In the genomic region with DNA sequence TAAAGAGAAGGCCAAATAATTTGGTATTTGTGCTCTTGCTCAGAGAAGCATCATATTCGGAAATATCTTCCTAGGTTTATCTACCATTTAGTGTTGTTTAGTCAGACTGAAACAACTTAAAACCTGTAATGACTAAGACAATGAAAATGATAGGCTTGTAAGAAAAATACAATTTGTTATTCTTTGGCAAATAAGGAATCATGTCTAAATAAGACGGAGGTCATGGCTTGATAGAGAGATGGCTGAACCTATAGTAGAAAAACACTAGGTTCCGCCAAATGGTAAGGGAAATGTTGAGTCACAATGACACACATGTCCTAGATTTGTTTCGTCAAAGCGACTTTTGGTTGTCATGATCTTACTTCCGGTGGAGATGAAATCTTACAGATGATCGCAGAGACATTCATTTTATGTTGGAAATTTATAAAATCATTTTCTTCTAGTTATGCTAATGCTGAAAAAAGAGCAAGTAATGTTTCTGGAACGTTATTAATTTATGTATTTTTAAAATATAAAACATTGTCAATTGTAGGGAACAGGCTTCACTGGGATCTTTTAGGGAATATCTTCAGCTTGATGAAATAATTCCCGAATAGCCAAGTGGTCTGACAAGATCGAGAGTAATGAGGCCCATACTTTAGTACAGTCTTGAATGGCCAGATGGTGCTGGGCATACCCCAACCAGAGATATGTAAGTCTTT, we compare ENCODE assay signal across 1 cellular context.
TF ChIP-seq lines count a peak whose summit lies in the region.

No MANE protein-coding gene starts in this region.

TF ChIP-seq in K562, 482 proteins besides CTCF, POLR2A, EP300 and RAD21 (continued from another document and continues in another):
- TF ChIP-seq NFYB (IDR thresholded peaks at IDR 0.05; ENCODE audit: extremely low read depth, insufficient read length) = no peak
- TF ChIP-seq NCOR1 (IDR thresholded peaks at IDR 0.05) = peak; percentile 52; the same call in 1 of the 2 replicates
- TF ChIP-seq IRF2 (CRISPR knock-in tag; IDR thresholded peaks at IDR 0.05) = no peak
- no peak for TF ChIP-seq NFIX (CRISPR knock-in tag; IDR thresholded peaks at IDR 0.05; ENCODE audit: low read depth)
- TF ChIP-seq SAFB2 (IDR thresholded peaks at IDR 0.05; ENCODE audit: borderline replicate concordance, low read depth, low read length, severe bottlenecking) = no peak
- TF ChIP-seq, protein P1, sequence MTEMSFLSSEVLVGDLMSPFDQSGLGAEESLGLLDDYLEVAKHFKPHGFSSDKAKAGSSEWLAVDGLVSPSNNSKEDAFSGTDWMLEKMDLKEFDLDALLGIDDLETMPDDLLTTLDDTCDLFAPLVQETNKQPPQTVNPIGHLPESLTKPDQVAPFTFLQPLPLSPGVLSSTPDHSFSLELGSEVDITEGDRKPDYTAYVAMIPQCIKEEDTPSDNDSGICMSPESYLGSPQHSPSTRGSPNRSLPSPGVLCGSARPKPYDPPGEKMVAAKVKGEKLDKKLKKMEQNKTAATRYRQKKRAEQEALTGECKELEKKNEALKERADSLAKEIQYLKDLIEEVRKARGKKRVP (CRISPR knock-in tag; IDR thresholded peaks at IDR 0.05) = peak; percentile 29; the same call in 1 of the 2 replicates
- no peak for TF ChIP-seq SAP30 (IDR thresholded peaks at IDR 0.05; ENCODE audit: borderline replicate concordance, insufficient read depth, low read depth, low read length, poor library complexity, severe bottlenecking)
- TF ChIP-seq CTBP1 (IDR thresholded peaks at IDR 0.05; ENCODE audit: borderline replicate concordance) = peak; percentile 45; the same call in 1 of the 2 replicates
- TF ChIP-seq TFAM (CRISPR knock-in tag; conservative IDR thresholded peaks at IDR 0.05) = no peak
- peak; percentile 51; the same call in 1 of the 2 replicates for TF ChIP-seq HDAC2 (IDR thresholded peaks at IDR 0.05)
- TF ChIP-seq ZNF217 (CRISPR knock-in tag; IDR thresholded peaks at IDR 0.05) = no peak
- TF ChIP-seq ZNF75A (CRISPR knock-in tag; IDR thresholded peaks at IDR 0.05) = peak; percentile 37; the same call in 1 of the 2 replicates
- no peak for TF ChIP-seq CBFA2T2 (conservative IDR thresholded peaks at IDR 0.05)
- TF ChIP-seq, protein P2, sequence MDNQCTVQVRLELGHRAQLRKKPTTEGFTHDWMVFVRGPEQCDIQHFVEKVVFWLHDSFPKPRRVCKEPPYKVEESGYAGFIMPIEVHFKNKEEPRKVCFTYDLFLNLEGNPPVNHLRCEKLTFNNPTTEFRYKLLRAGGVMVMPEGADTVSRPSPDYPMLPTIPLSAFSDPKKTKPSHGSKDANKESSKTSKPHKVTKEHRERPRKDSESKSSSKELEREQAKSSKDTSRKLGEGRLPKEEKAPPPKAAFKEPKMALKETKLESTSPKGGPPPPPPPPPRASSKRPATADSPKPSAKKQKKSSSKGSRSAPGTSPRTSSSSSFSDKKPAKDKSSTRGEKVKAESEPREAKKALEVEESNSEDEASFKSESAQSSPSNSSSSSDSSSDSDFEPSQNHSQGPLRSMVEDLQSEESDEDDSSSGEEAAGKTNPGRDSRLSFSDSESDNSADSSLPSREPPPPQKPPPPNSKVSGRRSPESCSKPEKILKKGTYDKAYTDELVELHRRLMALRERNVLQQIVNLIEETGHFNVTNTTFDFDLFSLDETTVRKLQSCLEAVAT (IDR thresholded peaks at IDR 0.05) = peak in 1 of 2 experiments; percentile 45; a peak in 1 of 4 replicates
- TF ChIP-seq, protein P3, sequence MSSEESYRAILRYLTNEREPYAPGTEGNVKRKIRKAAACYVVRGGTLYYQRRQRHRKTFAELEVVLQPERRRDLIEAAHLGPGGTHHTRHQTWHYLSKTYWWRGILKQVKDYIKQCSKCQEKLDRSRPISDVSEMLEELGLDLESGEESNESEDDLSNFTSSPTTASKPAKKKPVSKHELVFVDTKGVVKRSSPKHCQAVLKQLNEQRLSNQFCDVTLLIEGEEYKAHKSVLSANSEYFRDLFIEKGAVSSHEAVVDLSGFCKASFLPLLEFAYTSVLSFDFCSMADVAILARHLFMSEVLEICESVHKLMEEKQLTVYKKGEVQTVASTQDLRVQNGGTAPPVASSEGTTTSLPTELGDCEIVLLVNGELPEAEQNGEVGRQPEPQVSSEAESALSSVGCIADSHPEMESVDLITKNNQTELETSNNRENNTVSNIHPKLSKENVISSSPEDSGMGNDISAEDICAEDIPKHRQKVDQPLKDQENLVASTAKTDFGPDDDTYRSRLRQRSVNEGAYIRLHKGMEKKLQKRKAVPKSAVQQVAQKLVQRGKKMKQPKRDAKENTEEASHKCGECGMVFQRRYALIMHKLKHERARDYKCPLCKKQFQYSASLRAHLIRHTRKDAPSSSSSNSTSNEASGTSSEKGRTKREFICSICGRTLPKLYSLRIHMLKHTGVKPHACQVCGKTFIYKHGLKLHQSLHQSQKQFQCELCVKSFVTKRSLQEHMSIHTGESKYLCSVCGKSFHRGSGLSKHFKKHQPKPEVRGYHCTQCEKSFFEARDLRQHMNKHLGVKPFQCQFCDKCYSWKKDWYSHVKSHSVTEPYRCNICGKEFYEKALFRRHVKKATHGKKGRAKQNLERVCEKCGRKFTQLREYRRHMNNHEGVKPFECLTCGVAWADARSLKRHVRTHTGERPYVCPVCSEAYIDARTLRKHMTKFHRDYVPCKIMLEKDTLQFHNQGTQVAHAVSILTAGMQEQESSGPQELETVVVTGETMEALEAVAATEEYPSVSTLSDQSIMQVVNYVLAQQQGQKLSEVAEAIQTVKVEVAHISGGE (CRISPR knock-in tag; IDR thresholded peaks at IDR 0.05) = peak in 1 of 3 experiments; percentile 41; a peak in 1 of 6 replicates
- TF ChIP-seq FOXK2 (conservative IDR thresholded peaks at IDR 0.05 in 1 of 2, IDR thresholded peaks at IDR 0.05 in 1 of 2; ENCODE audit: low read depth in 2 of 2) = peak; percentile 31 to 64; a peak in 3 of 4 replicates
- TF ChIP-seq, protein P4, sequence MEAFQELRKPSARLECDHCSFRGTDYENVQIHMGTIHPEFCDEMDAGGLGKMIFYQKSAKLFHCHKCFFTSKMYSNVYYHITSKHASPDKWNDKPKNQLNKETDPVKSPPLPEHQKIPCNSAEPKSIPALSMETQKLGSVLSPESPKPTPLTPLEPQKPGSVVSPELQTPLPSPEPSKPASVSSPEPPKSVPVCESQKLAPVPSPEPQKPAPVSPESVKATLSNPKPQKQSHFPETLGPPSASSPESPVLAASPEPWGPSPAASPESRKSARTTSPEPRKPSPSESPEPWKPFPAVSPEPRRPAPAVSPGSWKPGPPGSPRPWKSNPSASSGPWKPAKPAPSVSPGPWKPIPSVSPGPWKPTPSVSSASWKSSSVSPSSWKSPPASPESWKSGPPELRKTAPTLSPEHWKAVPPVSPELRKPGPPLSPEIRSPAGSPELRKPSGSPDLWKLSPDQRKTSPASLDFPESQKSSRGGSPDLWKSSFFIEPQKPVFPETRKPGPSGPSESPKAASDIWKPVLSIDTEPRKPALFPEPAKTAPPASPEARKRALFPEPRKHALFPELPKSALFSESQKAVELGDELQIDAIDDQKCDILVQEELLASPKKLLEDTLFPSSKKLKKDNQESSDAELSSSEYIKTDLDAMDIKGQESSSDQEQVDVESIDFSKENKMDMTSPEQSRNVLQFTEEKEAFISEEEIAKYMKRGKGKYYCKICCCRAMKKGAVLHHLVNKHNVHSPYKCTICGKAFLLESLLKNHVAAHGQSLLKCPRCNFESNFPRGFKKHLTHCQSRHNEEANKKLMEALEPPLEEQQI (IDR thresholded peaks at IDR 0.05) = 0 out of 2 replicates have a peak, but pooled peaks have one; percentile 61
- no peak for TF ChIP-seq HEY1 (CRISPR knock-in tag; IDR thresholded peaks at IDR 0.05; ENCODE audit: borderline replicate concordance)
- TF ChIP-seq ATF7 (IDR thresholded peaks at IDR 0.05) = peak; percentile 87
- TF ChIP-seq SRSF7 (optimal IDR thresholded peaks at IDR 0.05; ENCODE audit: low read depth, low read length) = no peak
- TF ChIP-seq, protein P5, sequence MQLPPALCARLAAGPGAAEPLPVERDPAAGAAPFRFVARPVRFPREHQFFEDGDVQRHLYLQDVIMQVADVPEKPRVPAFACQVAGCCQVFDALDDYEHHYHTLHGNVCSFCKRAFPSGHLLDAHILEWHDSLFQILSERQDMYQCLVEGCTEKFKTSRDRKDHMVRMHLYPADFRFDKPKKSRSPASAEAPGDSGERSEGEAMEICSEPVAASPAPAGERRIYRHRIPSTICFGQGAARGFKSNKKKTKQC (CRISPR knock-in tag; IDR thresholded peaks at IDR 0.05) = no peak
- TF ChIP-seq SIN3B (IDR thresholded peaks at IDR 0.05; ENCODE audit: low read depth) = 0 out of 2 replicates have a peak, but pooled peaks have one; percentile 19
- TF ChIP-seq ZNF696 (CRISPR knock-in tag; conservative IDR thresholded peaks at IDR 0.05) = peak; percentile 72; the same call in 1 of the 2 replicates
- TF ChIP-seq PML (IDR thresholded peaks at IDR 0.05; ENCODE audit: low read length) = peak; percentile 48; the same call in 1 of the 2 replicates
- peak in 1 of 2 experiments; percentile 25; a peak in 1 of 4 replicates for TF ChIP-seq MAZ (CRISPR knock-in tag; conservative IDR thresholded peaks at IDR 0.05 in 1 of 2, IDR thresholded peaks at IDR 0.05 in 1 of 2)
- TF ChIP-seq TARDBP (IDR thresholded peaks at IDR 0.05) = peak; percentile 85; the same call in 1 of the 2 replicates
- TF ChIP-seq MCM5 (IDR thresholded peaks at IDR 0.05; ENCODE audit: low read depth) = no peak
- no peak for TF ChIP-seq WHSC1 (IDR thresholded peaks at IDR 0.05; ENCODE audit: low read length)
- TF ChIP-seq, protein P6, sequence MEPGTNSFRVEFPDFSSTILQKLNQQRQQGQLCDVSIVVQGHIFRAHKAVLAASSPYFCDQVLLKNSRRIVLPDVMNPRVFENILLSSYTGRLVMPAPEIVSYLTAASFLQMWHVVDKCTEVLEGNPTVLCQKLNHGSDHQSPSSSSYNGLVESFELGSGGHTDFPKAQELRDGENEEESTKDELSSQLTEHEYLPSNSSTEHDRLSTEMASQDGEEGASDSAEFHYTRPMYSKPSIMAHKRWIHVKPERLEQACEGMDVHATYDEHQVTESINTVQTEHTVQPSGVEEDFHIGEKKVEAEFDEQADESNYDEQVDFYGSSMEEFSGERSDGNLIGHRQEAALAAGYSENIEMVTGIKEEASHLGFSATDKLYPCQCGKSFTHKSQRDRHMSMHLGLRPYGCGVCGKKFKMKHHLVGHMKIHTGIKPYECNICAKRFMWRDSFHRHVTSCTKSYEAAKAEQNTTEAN (CRISPR knock-in tag; IDR thresholded peaks at IDR 0.05) = no peak
- TF ChIP-seq JUNB (CRISPR knock-in tag; conservative IDR thresholded peaks at IDR 0.05) = 0 out of 2 replicates have a peak, but pooled peaks have one; percentile 47
- TF ChIP-seq MAFK (IDR thresholded peaks at IDR 0.05; ENCODE audit: low read length) = peak; percentile 88
- TF ChIP-seq ATF1 (CRISPR knock-in tag; IDR thresholded peaks at IDR 0.05) = no peak; the same call in 1 of the 2 replicates
- peak; percentile 96 for TF ChIP-seq ATF1 (tag; IDR thresholded peaks at IDR 0.05)
- TF ChIP-seq, protein P7, sequence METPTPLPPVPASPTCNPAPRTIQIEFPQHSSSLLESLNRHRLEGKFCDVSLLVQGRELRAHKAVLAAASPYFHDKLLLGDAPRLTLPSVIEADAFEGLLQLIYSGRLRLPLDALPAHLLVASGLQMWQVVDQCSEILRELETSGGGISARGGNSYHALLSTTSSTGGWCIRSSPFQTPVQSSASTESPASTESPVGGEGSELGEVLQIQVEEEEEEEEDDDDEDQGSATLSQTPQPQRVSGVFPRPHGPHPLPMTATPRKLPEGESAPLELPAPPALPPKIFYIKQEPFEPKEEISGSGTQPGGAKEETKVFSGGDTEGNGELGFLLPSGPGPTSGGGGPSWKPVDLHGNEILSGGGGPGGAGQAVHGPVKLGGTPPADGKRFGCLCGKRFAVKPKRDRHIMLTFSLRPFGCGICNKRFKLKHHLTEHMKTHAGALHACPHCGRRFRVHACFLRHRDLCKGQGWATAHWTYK (CRISPR knock-in tag; IDR thresholded peaks at IDR 0.05) = peak; percentile 72; the same call in 1 of the 2 replicates
- TF ChIP-seq, protein P8, sequence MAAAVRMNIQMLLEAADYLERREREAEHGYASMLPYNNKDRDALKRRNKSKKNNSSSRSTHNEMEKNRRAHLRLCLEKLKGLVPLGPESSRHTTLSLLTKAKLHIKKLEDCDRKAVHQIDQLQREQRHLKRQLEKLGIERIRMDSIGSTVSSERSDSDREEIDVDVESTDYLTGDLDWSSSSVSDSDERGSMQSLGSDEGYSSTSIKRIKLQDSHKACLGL (CRISPR knock-in tag; IDR thresholded peaks at IDR 0.05; ENCODE audit: borderline replicate concordance, poor library complexity, severe bottlenecking) = no peak
- TF ChIP-seq RFX1 (IDR thresholded peaks at IDR 0.05) = peak; percentile 30; the same call in 1 of the 2 replicates
- no peak for TF ChIP-seq XRCC5 (IDR thresholded peaks at IDR 0.05; ENCODE audit: low read depth, low read length)
- TF ChIP-seq RAD51 (IDR thresholded peaks at IDR 0.05; ENCODE audit: borderline replicate concordance, low read depth) = 0 out of 2 replicates have a peak, but pooled peaks have one; percentile 40
- TF ChIP-seq, protein P9, sequence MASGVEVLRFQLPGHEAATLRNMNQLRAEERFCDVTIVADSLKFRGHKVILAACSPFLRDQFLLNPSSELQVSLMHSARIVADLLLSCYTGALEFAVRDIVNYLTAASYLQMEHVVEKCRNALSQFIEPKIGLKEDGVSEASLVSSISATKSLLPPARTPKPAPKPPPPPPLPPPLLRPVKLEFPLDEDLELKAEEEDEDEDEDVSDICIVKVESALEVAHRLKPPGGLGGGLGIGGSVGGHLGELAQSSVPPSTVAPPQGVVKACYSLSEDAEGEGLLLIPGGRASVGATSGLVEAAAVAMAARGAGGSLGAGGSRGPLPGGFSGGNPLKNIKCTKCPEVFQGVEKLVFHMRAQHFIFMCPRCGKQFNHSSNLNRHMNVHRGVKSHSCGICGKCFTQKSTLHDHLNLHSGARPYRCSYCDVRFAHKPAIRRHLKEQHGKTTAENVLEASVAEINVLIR (CRISPR knock-in tag; IDR thresholded peaks at IDR 0.05) = peak; percentile 85
- no peak for TF ChIP-seq NR2C2 (CRISPR knock-in tag; IDR thresholded peaks at IDR 0.05)
- TF ChIP-seq NR2C2 (tag; IDR thresholded peaks at IDR 0.05) = peak; percentile 36; the same call in 1 of the 2 replicates
- no peak for TF ChIP-seq SNIP1 (IDR thresholded peaks at IDR 0.05; ENCODE audit: low read depth)
- TF ChIP-seq, protein P10, sequence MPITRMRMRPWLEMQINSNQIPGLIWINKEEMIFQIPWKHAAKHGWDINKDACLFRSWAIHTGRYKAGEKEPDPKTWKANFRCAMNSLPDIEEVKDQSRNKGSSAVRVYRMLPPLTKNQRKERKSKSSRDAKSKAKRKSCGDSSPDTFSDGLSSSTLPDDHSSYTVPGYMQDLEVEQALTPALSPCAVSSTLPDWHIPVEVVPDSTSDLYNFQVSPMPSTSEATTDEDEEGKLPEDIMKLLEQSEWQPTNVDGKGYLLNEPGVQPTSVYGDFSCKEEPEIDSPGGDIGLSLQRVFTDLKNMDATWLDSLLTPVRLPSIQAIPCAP (CRISPR knock-in tag; IDR thresholded peaks at IDR 0.05; ENCODE audit: borderline replicate concordance) = no peak
- TF ChIP-seq KDM2B (CRISPR knock-in tag; IDR thresholded peaks at IDR 0.05) = no peak
- TF ChIP-seq MYC (IDR thresholded peaks at IDR 0.05; ENCODE audit: low read depth, low read length) = 0 out of 2 replicates have a peak, but pooled peaks have one; percentile 41
- no peak for TF ChIP-seq MYC (CRISPR knock-in tag; IDR thresholded peaks at IDR 0.05; ENCODE audit: borderline replicate concordance, low read depth)
- TF ChIP-seq SRSF3 (IDR thresholded peaks at IDR 0.05; ENCODE audit: insufficient read depth, low read length) = no peak
- no peak for TF ChIP-seq ZNF644 (tag; IDR thresholded peaks at IDR 0.05; ENCODE audit: low read depth)
- TF ChIP-seq KLF6 (CRISPR knock-in tag; IDR thresholded peaks at IDR 0.05; ENCODE audit: borderline replicate concordance) = peak; percentile 39; the same call in 1 of the 2 replicates
